1 cellular context compared by ENCODE assay signal in the genomic region with DNA sequence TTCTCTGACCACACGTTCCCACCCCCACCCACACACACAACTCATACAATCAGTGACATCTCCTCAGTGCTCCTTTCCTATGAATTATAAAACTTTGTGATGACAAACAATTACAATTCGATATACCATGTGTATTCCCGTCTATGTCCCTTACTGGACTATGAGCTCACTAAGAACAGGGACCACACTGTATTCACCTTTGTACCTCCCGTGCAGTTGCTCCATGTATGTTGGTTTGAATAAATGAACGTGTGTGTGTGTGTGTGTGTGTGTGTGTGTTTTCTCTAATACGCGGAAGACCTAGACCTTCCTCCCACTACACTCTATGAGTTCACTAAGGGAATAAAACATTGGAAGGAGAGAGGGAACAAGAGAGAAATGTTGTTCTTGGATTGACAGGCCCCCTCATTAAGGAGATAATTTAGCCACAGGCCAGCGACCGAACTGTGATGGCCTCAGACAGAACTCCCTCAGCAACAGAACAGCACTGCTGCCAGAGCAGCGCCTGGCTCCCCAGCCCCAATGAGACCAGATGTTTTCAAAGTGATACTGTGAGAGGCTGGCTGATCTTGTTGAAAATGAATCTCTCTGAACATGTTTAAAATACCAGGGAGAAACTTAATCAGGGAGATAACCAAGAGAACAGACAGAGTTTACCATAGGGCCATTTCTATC.
TF ChIP-seq lines count a peak whose summit lies in the region.

No MANE protein-coding gene starts in this region.

TF ChIP-seq in HepG2, 621 proteins besides CTCF, POLR2A, EP300 and RAD21 (continued from another document):
- no peak for TF ChIP-seq TRIM22 (IDR thresholded peaks at IDR 0.05)
- TF ChIP-seq PAWR (CRISPR knock-in tag; IDR thresholded peaks at IDR 0.05; ENCODE audit: borderline replicate concordance): no peak
- no peak for TF ChIP-seq RORA (CRISPR knock-in tag; IDR thresholded peaks at IDR 0.05)
- TF ChIP-seq, protein P1, sequence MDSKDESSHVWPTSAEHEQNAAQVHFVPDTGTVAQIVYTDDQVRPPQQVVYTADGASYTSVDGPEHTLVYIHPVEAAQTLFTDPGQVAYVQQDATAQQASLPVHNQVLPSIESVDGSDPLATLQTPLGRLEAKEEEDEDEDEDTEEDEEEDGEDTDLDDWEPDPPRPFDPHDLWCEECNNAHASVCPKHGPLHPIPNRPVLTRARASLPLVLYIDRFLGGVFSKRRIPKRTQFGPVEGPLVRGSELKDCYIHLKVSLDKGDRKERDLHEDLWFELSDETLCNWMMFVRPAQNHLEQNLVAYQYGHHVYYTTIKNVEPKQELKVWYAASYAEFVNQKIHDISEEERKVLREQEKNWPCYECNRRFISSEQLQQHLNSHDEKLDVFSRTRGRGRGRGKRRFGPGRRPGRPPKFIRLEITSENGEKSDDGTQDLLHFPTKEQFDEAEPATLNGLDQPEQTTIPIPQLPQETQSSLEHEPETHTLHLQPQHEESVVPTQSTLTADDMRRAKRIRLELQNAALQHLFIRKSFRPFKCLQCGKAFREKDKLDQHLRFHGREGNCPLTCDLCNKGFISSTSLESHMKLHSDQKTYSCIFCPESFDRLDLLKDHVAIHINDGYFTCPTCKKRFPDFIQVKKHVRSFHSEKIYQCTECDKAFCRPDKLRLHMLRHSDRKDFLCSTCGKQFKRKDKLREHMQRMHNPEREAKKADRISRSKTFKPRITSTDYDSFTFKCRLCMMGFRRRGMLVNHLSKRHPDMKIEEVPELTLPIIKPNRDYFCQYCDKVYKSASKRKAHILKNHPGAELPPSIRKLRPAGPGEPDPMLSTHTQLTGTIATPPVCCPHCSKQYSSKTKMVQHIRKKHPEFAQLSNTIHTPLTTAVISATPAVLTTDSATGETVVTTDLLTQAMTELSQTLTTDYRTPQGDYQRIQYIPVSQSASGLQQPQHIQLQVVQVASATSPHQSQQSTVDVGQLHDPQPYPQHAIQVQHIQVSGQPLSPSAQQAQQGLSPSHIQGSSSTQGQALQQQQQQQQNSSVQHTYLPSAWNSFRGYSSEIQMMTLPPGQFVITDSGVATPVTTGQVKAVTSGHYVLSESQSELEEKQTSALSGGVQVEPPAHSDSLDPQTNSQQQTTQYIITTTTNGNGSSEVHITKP (CRISPR knock-in tag; IDR thresholded peaks at IDR 0.05; ENCODE audit: low read depth): no peak
- no peak for TF ChIP-seq ZNF282 (IDR thresholded peaks at IDR 0.05; ENCODE audit: partially characterized antibody)
- TF ChIP-seq, protein P2, sequence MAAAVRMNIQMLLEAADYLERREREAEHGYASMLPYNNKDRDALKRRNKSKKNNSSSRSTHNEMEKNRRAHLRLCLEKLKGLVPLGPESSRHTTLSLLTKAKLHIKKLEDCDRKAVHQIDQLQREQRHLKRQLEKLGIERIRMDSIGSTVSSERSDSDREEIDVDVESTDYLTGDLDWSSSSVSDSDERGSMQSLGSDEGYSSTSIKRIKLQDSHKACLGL (CRISPR knock-in tag; IDR thresholded peaks at IDR 0.05): no peak
- TF ChIP-seq HNF4G (IDR thresholded peaks at IDR 0.05; ENCODE audit: borderline replicate concordance, low read depth, low read length): peak; percentile 58; the same call in 1 of the 2 replicates
- no peak for TF ChIP-seq HNF4G (CRISPR knock-in tag; IDR thresholded peaks at IDR 0.05; ENCODE audit: borderline replicate concordance, low read depth)
